ENCODE assay signal across 1 cellular context in the genomic region with DNA sequence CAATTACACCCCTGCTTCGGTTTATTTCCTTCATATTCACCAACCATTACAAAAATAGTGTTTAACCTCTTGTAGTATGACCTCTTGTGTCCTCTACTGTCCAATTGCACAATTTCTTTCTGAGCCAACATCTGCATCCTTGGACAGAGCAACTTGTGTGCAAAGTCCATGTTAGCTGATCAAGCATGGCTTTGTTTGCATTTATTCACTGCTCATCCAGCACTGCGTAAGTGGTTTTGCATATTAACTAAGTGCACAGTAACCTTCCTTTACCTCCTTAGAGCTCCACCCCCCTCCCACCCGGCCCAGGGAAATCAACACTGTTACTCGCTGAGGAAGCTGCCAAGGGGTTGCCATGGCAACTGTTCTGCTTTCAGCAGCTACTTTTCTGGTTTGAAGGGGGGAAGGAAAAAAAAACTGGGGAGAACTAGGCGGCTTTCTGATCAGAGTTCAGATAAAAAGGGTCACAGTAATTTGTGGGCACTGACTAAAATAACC.
TF ChIP-seq lines count a peak whose summit lies in the region.

No MANE protein-coding gene starts in this region.

TF ChIP-seq in HepG2, 621 proteins besides CTCF, POLR2A, EP300 and RAD21 (continued from another document and continues in another):
- TF ChIP-seq ZNF513 (CRISPR knock-in tag; conservative IDR thresholded peaks at IDR 0.05) (no peak), FLYWCH1 (CRISPR knock-in tag; IDR thresholded peaks at IDR 0.05) (no peak), MBD4 (IDR thresholded peaks at IDR 0.05; ENCODE audit: borderline replicate concordance, low read length) (no peak), AKAP8 (CRISPR knock-in tag; IDR thresholded peaks at IDR 0.05) (no peak), ZMYM4 (CRISPR knock-in tag; IDR thresholded peaks at IDR 0.05) (peak; percentile 80), CCDC6 (CRISPR knock-in tag; IDR thresholded peaks at IDR 0.05) (peak; percentile 35; the same call in 1 of the 2 replicates), FOXA1 (IDR thresholded peaks at IDR 0.05) (no peak), FOXA1 (CRISPR knock-in tag; IDR thresholded peaks at IDR 0.05) (peak; percentile 87), ZBTB38 (CRISPR knock-in tag; IDR thresholded peaks at IDR 0.05) (no peak), RBM39 (IDR thresholded peaks at IDR 0.05; ENCODE audit: low read depth, low read length, poor library complexity, severe bottlenecking) (no peak), U2AF1 (optimal IDR thresholded peaks at IDR 0.05; ENCODE audit: low read depth, low read length) (no peak), ZSCAN22 (CRISPR knock-in tag; IDR thresholded peaks at IDR 0.05) (no peak), MIXL1 (CRISPR knock-in tag; IDR thresholded peaks at IDR 0.05) (peak; percentile 83), ELF1 (CRISPR knock-in tag; IDR thresholded peaks at IDR 0.05) (no peak), ZNF558 (CRISPR knock-in tag; IDR thresholded peaks at IDR 0.05; ENCODE audit: borderline replicate concordance) (no peak), FOXM1 (CRISPR knock-in tag; IDR thresholded peaks at IDR 0.05) (no peak), ZNF709 (CRISPR knock-in tag; IDR thresholded peaks at IDR 0.05) (no peak), ZXDC (CRISPR knock-in tag; IDR thresholded peaks at IDR 0.05) (no peak), ATF7 (IDR thresholded peaks at IDR 0.05) (no peak), ATF7 (CRISPR knock-in tag; IDR thresholded peaks at IDR 0.05) (no peak), THAP8 (CRISPR knock-in tag; IDR thresholded peaks at IDR 0.05; ENCODE audit: borderline replicate concordance) (no peak), TBL1XR1 (IDR thresholded peaks at IDR 0.05; ENCODE audit: borderline replicate concordance, low read length, partially characterized antibody) (no peak), SMAD1 (CRISPR knock-in tag; IDR thresholded peaks at IDR 0.05; ENCODE audit: borderline replicate concordance, low read depth) (no peak), ZNF335 (CRISPR knock-in tag; IDR thresholded peaks at IDR 0.05) (no peak), HNF1A (IDR thresholded peaks at IDR 0.05; ENCODE audit: low read depth) (peak; percentile 29; the same call in 1 of the 2 replicates), HNF1A (CRISPR knock-in tag; IDR thresholded peaks at IDR 0.05; ENCODE audit: borderline replicate concordance) (no peak), ZNF724P (CRISPR knock-in tag; IDR thresholded peaks at IDR 0.05; ENCODE audit: borderline replicate concordance) (no peak), CC2D1A (CRISPR knock-in tag; IDR thresholded peaks at IDR 0.05) (no peak)
- TF ChIP-seq, protein P1, sequence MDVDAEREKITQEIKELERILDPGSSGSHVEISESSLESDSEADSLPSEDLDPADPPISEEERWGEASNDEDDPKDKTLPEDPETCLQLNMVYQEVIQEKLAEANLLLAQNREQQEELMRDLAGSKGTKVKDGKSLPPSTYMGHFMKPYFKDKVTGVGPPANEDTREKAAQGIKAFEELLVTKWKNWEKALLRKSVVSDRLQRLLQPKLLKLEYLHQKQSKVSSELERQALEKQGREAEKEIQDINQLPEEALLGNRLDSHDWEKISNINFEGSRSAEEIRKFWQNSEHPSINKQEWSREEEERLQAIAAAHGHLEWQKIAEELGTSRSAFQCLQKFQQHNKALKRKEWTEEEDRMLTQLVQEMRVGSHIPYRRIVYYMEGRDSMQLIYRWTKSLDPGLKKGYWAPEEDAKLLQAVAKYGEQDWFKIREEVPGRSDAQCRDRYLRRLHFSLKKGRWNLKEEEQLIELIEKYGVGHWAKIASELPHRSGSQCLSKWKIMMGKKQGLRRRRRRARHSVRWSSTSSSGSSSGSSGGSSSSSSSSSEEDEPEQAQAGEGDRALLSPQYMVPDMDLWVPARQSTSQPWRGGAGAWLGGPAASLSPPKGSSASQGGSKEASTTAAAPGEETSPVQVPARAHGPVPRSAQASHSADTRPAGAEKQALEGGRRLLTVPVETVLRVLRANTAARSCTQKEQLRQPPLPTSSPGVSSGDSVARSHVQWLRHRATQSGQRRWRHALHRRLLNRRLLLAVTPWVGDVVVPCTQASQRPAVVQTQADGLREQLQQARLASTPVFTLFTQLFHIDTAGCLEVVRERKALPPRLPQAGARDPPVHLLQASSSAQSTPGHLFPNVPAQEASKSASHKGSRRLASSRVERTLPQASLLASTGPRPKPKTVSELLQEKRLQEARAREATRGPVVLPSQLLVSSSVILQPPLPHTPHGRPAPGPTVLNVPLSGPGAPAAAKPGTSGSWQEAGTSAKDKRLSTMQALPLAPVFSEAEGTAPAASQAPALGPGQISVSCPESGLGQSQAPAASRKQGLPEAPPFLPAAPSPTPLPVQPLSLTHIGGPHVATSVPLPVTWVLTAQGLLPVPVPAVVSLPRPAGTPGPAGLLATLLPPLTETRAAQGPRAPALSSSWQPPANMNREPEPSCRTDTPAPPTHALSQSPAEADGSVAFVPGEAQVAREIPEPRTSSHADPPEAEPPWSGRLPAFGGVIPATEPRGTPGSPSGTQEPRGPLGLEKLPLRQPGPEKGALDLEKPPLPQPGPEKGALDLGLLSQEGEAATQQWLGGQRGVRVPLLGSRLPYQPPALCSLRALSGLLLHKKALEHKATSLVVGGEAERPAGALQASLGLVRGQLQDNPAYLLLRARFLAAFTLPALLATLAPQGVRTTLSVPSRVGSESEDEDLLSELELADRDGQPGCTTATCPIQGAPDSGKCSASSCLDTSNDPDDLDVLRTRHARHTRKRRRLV (CRISPR knock-in tag; IDR thresholded peaks at IDR 0.05): no peak
- TF ChIP-seq, protein P2, sequence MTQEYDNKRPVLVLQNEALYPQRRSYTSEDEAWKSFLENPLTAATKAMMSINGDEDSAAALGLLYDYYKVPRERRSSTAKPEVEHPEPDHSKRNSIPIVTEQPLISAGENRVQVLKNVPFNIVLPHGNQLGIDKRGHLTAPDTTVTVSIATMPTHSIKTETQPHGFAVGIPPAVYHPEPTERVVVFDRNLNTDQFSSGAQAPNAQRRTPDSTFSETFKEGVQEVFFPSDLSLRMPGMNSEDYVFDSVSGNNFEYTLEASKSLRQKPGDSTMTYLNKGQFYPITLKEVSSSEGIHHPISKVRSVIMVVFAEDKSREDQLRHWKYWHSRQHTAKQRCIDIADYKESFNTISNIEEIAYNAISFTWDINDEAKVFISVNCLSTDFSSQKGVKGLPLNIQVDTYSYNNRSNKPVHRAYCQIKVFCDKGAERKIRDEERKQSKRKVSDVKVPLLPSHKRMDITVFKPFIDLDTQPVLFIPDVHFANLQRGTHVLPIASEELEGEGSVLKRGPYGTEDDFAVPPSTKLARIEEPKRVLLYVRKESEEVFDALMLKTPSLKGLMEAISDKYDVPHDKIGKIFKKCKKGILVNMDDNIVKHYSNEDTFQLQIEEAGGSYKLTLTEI (CRISPR knock-in tag; conservative IDR thresholded peaks at IDR 0.05): no peak
- TF ChIP-seq, protein P3, sequence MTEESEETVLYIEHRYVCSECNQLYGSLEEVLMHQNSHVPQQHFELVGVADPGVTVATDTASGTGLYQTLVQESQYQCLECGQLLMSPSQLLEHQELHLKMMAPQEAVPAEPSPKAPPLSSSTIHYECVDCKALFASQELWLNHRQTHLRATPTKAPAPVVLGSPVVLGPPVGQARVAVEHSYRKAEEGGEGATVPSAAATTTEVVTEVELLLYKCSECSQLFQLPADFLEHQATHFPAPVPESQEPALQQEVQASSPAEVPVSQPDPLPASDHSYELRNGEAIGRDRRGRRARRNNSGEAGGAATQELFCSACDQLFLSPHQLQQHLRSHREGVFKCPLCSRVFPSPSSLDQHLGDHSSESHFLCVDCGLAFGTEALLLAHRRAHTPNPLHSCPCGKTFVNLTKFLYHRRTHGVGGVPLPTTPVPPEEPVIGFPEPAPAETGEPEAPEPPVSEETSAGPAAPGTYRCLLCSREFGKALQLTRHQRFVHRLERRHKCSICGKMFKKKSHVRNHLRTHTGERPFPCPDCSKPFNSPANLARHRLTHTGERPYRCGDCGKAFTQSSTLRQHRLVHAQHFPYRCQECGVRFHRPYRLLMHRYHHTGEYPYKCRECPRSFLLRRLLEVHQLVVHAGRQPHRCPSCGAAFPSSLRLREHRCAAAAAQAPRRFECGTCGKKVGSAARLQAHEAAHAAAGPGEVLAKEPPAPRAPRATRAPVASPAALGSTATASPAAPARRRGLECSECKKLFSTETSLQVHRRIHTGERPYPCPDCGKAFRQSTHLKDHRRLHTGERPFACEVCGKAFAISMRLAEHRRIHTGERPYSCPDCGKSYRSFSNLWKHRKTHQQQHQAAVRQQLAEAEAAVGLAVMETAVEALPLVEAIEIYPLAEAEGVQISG (CRISPR knock-in tag; IDR thresholded peaks at IDR 0.05): peak; percentile 38; the same call in 1 of the 2 replicates
- TF ChIP-seq, protein P4, sequence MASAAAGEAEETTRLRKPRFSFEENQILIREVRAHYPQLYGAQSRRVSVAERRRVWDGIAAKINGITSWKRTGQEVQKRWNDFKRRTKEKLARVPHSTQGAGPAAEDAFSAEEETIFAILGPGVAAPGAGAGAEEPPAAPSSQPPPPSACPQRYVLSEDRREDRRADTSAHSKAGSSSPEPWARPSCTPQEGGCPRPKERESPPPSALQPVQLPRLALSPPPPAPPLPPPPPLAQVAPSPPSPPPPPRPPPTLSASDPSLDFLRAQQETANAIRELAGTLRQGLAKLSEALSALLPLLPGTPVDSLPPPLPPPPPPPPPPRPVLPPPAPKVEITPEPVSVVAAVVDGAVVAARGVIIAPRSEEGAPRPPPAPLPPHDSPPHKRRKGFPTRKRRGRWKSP (CRISPR knock-in tag; IDR thresholded peaks at IDR 0.05): 0 out of 2 replicates have a peak, but pooled peaks have one; percentile 43
- TF ChIP-seq, protein P5, sequence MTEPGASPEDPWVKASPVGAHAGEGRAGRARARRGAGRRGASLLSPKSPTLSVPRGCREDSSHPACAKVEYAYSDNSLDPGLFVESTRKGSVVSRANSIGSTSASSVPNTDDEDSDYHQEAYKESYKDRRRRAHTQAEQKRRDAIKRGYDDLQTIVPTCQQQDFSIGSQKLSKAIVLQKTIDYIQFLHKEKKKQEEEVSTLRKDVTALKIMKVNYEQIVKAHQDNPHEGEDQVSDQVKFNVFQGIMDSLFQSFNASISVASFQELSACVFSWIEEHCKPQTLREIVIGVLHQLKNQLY (CRISPR knock-in tag; IDR thresholded peaks at IDR 0.05): peak; percentile 28; the same call in 1 of the 2 replicates
